ENCODE assay signal across 9 cellular contexts in the genomic region with DNA sequence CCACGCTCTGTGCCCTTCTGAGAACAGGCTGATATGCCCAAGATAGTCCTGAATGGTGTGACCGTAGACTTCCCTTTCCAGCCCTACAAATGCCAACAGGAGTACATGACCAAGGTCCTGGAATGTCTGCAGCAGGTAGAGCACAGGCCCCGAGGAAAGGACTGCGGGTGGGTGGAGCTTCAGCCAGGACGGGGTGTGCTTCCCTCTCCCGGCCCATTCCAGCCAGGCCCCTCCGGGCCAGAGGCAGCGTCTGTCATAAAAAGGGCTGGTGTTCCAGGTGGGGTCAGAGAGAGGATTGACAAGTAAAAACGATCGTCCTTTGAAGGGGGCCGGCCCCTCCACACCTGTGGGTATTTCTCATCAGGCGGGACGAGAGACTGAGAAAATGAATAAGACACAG. TPM values are rescaled to one million over a fixed set of nuclear protein-coding genes. Genes with fewer than 3 reads are reported as not detected.
DNase-seq lines count a peak whose midpoint lies in the region; ATAC-seq, FAIRE-seq and TF ChIP-seq lines count a peak whose summit lies in the region.
"Had no signal": no experiment of that assay in that cellular context is flagged by ENCODE, and none has a peak within 500 bp of the region (broad histone marks: within the 10 kb centered on the region; RNA-seq: fewer than 3 reads in every experiment).

No MANE protein-coding gene starts in this region.

- no peaks in the 10 kb centered on the region for H3K36me3 ChIP-seq in CD8-positive, alpha-beta memory T cell (ENCODE audit: insufficient read depth, low read length)
- H3K36me3 ChIP-seq in OCI-LY7 (ENCODE audit: insufficient read depth, low read length) (peaks cover 27% of the 10 kb centered on the region; the same call in 1 of the 2 replicates), pancreas (peaks cover 0 to 3% (median 0%) of the 10 kb centered on the region in 3 donors)

- peaks cover 13% of the 10 kb centered on the region; the same call in 1 of the 2 replicates for H3K79me2 ChIP-seq in OCI-LY7 (ENCODE audit: insufficient read depth, low read depth, low read length)

- no peak overlapping the region for H3K4me3 ChIP-seq in CD8-positive, alpha-beta memory T cell (ENCODE audit: low read length)
- H3K4me3 ChIP-seq in OCI-LY7 (ENCODE audit: low read depth, low read length, poor library complexity, severe bottlenecking) (peak overlapping the region; percentile 94), pancreas (peak overlapping the region in 3 of 4 donors; percentile 66 to 76 (median 66))

- H3K27me3 Mint-ChIP-seq in CD8-positive, alpha-beta memory T cell: peaks cover 0 to 7% of the 10 kb centered on the region in 2 donors

- POLR2A ChIA-PET in CD8-positive, alpha-beta memory T cell (lab: Charles Lee): no interaction called here
- POLR2A ChIA-PET in OCI-LY7 (lab: Charles Lee): no interaction called here

- H3K27me3 ChIP-seq in CD8-positive, alpha-beta memory T cell (ENCODE audit: insufficient read depth, low read length, poor library complexity, severe bottlenecking): no peaks in the 10 kb centered on the region
- H3K27me3 ChIP-seq in pancreas: no peaks in the 10 kb centered on the region

- CTCF ChIA-PET in CD8-positive, alpha-beta memory T cell (lab: Charles Lee): no interaction called here
- CTCF ChIA-PET in OCI-LY7 (lab: Charles Lee; ENCODE audit: unreplicated experiment): no interaction called here

- peak overlapping the region; percentile 90 for H3K4me2 ChIP-seq in OCI-LY7 (ENCODE audit: low read length)

- intact Hi-C loops in OCI-LY7 (cut with micrococcal nuclease; ENCODE audit: unreplicated experiment) (no loop called here), pancreas (cut with DNase I) (no loop called here)

- H2AFZ ChIP-seq in OCI-LY7 (ENCODE audit: low read length): no peak overlapping the region

- DNase-seq in CD8-positive, alpha-beta memory T cell: no peak
- DNase-seq in OCI-LY7 (ENCODE audit: low spot score): no peak
- DNase-seq in epithelial cell of prostate (ENCODE audit: low read depth, low spot score): no peak
- DNase-seq in pancreas: peak in 1 of 6 donors; percentile 50
- DNase-seq in GOT3 (lab: John Stamatoyannopoulos, UW): no peak
- no peak for DNase-seq in mesenteric fat pad (ENCODE audit: low spot score)

- peaks cover 19 to 40% (median 34%) of the 10 kb centered on the region in 3 donors for H3K4me1 Mint-ChIP-seq in CD8-positive, alpha-beta memory T cell

- no peak overlapping the region for H3K27ac ChIP-seq in CD8-positive, alpha-beta memory T cell (ENCODE audit: low read depth, low read length)
- H3K27ac ChIP-seq in OCI-LY7 (ENCODE audit: low read depth, low read length, poor library complexity, severe bottlenecking) (no peak overlapping the region), epithelial cell of prostate (peak overlapping the region; percentile 50), pancreas (no peak overlapping the region)
- H3K27ac ChIP-seq: foreskin keratinocyte had no signal

- H3K36me3 Mint-ChIP-seq in CD8-positive, alpha-beta memory T cell: peaks cover 0 to 39% (median 0%) of the 10 kb centered on the region in 3 donors

- no peaks in the 10 kb centered on the region for H3K9me2 ChIP-seq in OCI-LY7 (ENCODE audit: insufficient read depth, low read length)

- H3K4me3 Mint-ChIP-seq in CD8-positive, alpha-beta memory T cell: peak overlapping the region; percentile 94 to 96 (median 95)

- no peak for ATAC-seq in pancreas
- no peak for ATAC-seq in GM19351 (IDR thresholded peaks at IDR 0.05; ENCODE audit: unreplicated experiment)
- ATAC-seq in HG03342 (IDR thresholded peaks at IDR 0.05; ENCODE audit: unreplicated experiment): no peak

- peaks cover 30% of the 10 kb centered on the region for H3K4me1 ChIP-seq in CD8-positive, alpha-beta memory T cell (ENCODE audit: insufficient read depth, low read length)
- H3K4me1 ChIP-seq in OCI-LY7 (ENCODE audit: insufficient read depth, low read length, poor library complexity, severe bottlenecking) (peaks cover 11% of the 10 kb centered on the region), pancreas (peaks cover 3 to 14% (median 4%) of the 10 kb centered on the region in 3 donors)
- H3K4me1 ChIP-seq: foreskin keratinocyte had no signal

- peak overlapping the region in 1 of 8 donors; percentile 28 for H3K27ac Mint-ChIP-seq in CD8-positive, alpha-beta memory T cell

- BruUV-seq in OCI-LY7 (replicated peaks; lab: Mats Ljungman, UMichigan): no TSS peak

- no peak for FAIRE-seq in pancreas (lab: Jason Lieb, UNC)

- H4K20me1 ChIP-seq in OCI-LY7 (ENCODE audit: insufficient read depth, low read length): no peaks in the 10 kb centered on the region

- H3K9me3 ChIP-seq in CD8-positive, alpha-beta memory T cell (ENCODE audit: low read length): no peaks in the 10 kb centered on the region
- H3K9me3 ChIP-seq in OCI-LY7 (ENCODE audit: low read length): no peaks in the 10 kb centered on the region
- no peaks in the 10 kb centered on the region for H3K9me3 ChIP-seq in pancreas

- 40 to 45% methylated on average over 13 of the region's 13 CpGs for WGBS in pancreas, 2 donors

- H3K9me3 Mint-ChIP-seq in CD8-positive, alpha-beta memory T cell: no peaks in the 10 kb centered on the region

- TF ChIP-seq CTCF in OCI-LY7 (conservative IDR thresholded peaks at IDR 0.05; ENCODE audit: low read length) (no peak), pancreas (IDR thresholded peaks at IDR 0.05) (no peak)

RNA-seq across cellular contexts. Expression of a gene that starts 1.3 kb away (rescaled TPM):
- 10 to 100 TPM; 52.3 to 54.5 TPM for total RNA-seq in CD8-positive, alpha-beta memory T cell
- 5.7 TPM for polyA plus RNA-seq in CD8-positive, alpha-beta memory T cell
- 20.0 and 22.5 TPM in 2 replicates for total RNA-seq in OCI-LY7 (2014; rRNA removed; shearing (Covaris generic))
- total RNA-seq in OCI-LY7 (2022) (47.2 and 55.0 TPM in 2 replicates), pancreas (10 to 100 TPM; 10.5 to 19.2 (median 13.9) TPM), mesenteric fat pad (31.7 TPM)
- polyA plus RNA-seq in pancreas: 10 to 100 TPM; 28.4 to 36.6 TPM

RNA-seq across cellular contexts. Expression of a gene that starts 6.1 kb away (rescaled TPM):
- 10 to 100 TPM; 21.0 to 21.6 TPM for total RNA-seq in CD8-positive, alpha-beta memory T cell
- polyA plus RNA-seq in CD8-positive, alpha-beta memory T cell: 24.7 TPM
- 4.0 and 6.7 TPM in 2 replicates for total RNA-seq in OCI-LY7 (2014; rRNA removed; shearing (Covaris generic))
- total RNA-seq in OCI-LY7 (2022) (6.7 and 7.5 TPM in 2 replicates), pancreas (10 to 100 TPM in 2 of 6 donors, 1 to 10 TPM in 4; 4.4 to 13.1 (median 7.9) TPM), mesenteric fat pad (9.9 TPM)
- polyA plus RNA-seq in pancreas: 10 to 100 TPM; 17.4 to 37.8 TPM

RNA-seq across cellular contexts. Expression of a gene that starts 32.5 kb away (rescaled TPM):
- total RNA-seq in CD8-positive, alpha-beta memory T cell: 10 to 100 TPM; 14.3 to 15.5 TPM
- 14.8 TPM for polyA plus RNA-seq in CD8-positive, alpha-beta memory T cell
- 14.3 and 15.6 TPM in 2 replicates for total RNA-seq in OCI-LY7 (2014; rRNA removed; shearing (Covaris generic))
- total RNA-seq in OCI-LY7 (2022) (15.0 and 15.6 TPM in 2 replicates), pancreas (1 to 10 TPM; 4.1 to 8.2 (median 5.2) TPM), mesenteric fat pad (10.0 TPM)
- polyA plus RNA-seq in pancreas: 10 to 100 TPM in 1 of 2 donors, 1 to 10 TPM in 1; 8.8 to 10.4 TPM

RNA-seq across cellular contexts. Expression of a gene that starts 37.1 kb away (rescaled TPM):
- total RNA-seq in CD8-positive, alpha-beta memory T cell: not detected
- polyA plus RNA-seq in CD8-positive, alpha-beta memory T cell: 0.22 TPM
- total RNA-seq in OCI-LY7 (2014; rRNA removed; shearing (Covaris generic)): 1.4 and 6.6 TPM in 2 replicates
- 1.0 TPM in 1 of 2 replicates, not detected in the other for total RNA-seq in OCI-LY7 (2022)
- 1 to 10 TPM in 4 of 6 donors, under 1 TPM in 2; 0.31 to 2.7 (median 1.7) TPM for total RNA-seq in pancreas
- polyA plus RNA-seq in pancreas: 10 to 100 TPM; 14.0 to 31.0 TPM
- total RNA-seq in mesenteric fat pad: 4.7 TPM

RNA-seq across cellular contexts. Expression of a gene that starts 48.4 kb away (rescaled TPM):
- total RNA-seq in CD8-positive, alpha-beta memory T cell: 10 to 100 TPM; 63.7 to 72.8 TPM
- 73.9 TPM for polyA plus RNA-seq in CD8-positive, alpha-beta memory T cell
- total RNA-seq in OCI-LY7 (2014; rRNA removed; shearing (Covaris generic)): 47.9 and 53.3 TPM in 2 replicates
- total RNA-seq in OCI-LY7 (2022) (82.1 and 85.6 TPM in 2 replicates), pancreas (10 to 100 TPM; 13.9 to 27.0 (median 18.9) TPM), mesenteric fat pad (47.3 TPM)
- polyA plus RNA-seq in pancreas: 10 to 100 TPM; 45.1 to 47.7 TPM
